26 cellular contexts compared by ENCODE assay signal in genomic region chr17:75030161-75030560, GRCh38. TPM values are rescaled to one million over a fixed set of nuclear protein-coding genes. Genes with fewer than 3 reads are reported as not detected.
"Had no signal": no experiment of that assay in that cellular context is flagged by ENCODE, and none has a peak within 500 bp of the region (broad histone marks: within the 10 kb centered on the region; RNA-seq: fewer than 3 reads in every experiment).

No MANE protein-coding gene starts in this region.

- H3K4me3 Mint-ChIP-seq: activated CD8-positive, alpha-beta T cell treated with anti-CD3 and anti-CD28 coated beads for 36 hours; activated naive CD4-positive, alpha-beta T cell treated with anti-CD3 and anti-CD28 coated beads, Interleukin-2, amount 10 ng/mL, durations not matched to agents 7 days and 5 days; activated naive CD8-positive, alpha-beta T cell treated with anti-CD3 and anti-CD28 coated beads for 36 hours; activated T-cell treated with anti-CD3 and anti-CD28 coated beads, Interleukin-2, amount 50 U/mL, for 72 hours had no signal

- H3K27ac ChIP-seq: brain microvascular endothelial cell, cardiac muscle cell, KMS-11 had no signal

- ATAC-seq: activated CD4-positive, CD25-positive, alpha-beta regulatory T cell treated with anti-CD3 and anti-CD28 coated beads, Interleukin-2, amount 50 U/mL, for 24 hours; activated CD8-positive, alpha-beta T cell treated with anti-CD3 and anti-CD28 coated beads for 36 hours; activated T-cell treated with anti-CD3 and anti-CD28 coated beads, Interleukin-2, amount 50 U/mL, for 72 hours; Right ventricle myocardium inferior had no signal

- H3K4me3 ChIP-seq: cardiac muscle cell had no signal

- H3K4me2 ChIP-seq: KMS-11 had no signal

- H3K36me3 ChIP-seq: brain microvascular endothelial cell, cardiac muscle cell had no signal

- H3K27me3 ChIP-seq: brain microvascular endothelial cell, cardiac muscle cell had no signal

- H3K9me3 Mint-ChIP-seq: activated naive CD4-positive, alpha-beta T cell treated with anti-CD3 and anti-CD28 coated beads, Interleukin-2, amount 10 ng/mL, durations not matched to agents 7 days and 5 days had no signal

- H3K27ac Mint-ChIP-seq: activated CD8-positive, alpha-beta T cell treated with anti-CD3 and anti-CD28 coated beads for 36 hours; activated naive CD4-positive, alpha-beta T cell treated with anti-CD3 and anti-CD28 coated beads, Interleukin-2, amount 10 ng/mL, durations not matched to agents 7 days and 5 days; activated naive CD8-positive, alpha-beta T cell treated with anti-CD3 and anti-CD28 coated beads for 36 hours; activated T-helper 2 cell treated with anti-CD3 and anti-CD28 coated beads, Interferon-gamma antibody, Interleukin-2, Interleukin-4, amounts not matched to agents 10 μg/mL and 5 μg/mL and 100 μg/mL, durations not matched to agents 14 hours and 24 hours and 36 hours had no signal

- DNase-seq: activated CD4-positive, alpha-beta T cell treated with anti-CD3 and anti-CD28 coated beads for 4 hours; activated CD8-positive, alpha-beta memory T cell treated with anti-CD3 and anti-CD28 coated beads, Interleukin-2, amount 50 U/mL, for 4 hours; activated CD8-positive, alpha-beta T cell treated with anti-CD3 and anti-CD28 coated beads for 36 hours; activated gamma-delta T cell treated with Interleukin-2 at 50 U/mL for 16 hours; activated naive CD4-positive, alpha-beta T cell treated with anti-CD3 and anti-CD28 coated beads, Interleukin-2, amount 10 ng/mL, durations not matched to agents 7 days and 5 days; activated naive CD8-positive, alpha-beta T cell treated with anti-CD3 and anti-CD28 coated beads for 36 hours; activated T-cell treated with anti-CD3 and anti-CD28 coated beads, Interleukin-2, amount 50 U/mL, for 72 hours; brain microvascular endothelial cell; cerebellar nuclear complex; NCI-H1092; NCI-H1417 treated with DMSO at 0.1 percent for 48 hours; NCI-H1694; NCI-H2029; NCI-H2107; NCI-H2171 treated with DMSO at 0.1 percent for 48 hours; NCI-H345; NCI-H510A; NCI-H526 treated with DMSO at 0.1 percent for 48 hours; NCI-H82; RPMI8226 had no signal

- H3K9ac ChIP-seq: KMS-11 had no signal

RNA-seq across cellular contexts. Expression of gene SLC16A5, which starts 57.6 kb away (rescaled TPM):
- total RNA-seq: OCI-LY7 had no signal
